Comparison of ENCODE assay signal across 8 cellular contexts in the genomic region with DNA sequence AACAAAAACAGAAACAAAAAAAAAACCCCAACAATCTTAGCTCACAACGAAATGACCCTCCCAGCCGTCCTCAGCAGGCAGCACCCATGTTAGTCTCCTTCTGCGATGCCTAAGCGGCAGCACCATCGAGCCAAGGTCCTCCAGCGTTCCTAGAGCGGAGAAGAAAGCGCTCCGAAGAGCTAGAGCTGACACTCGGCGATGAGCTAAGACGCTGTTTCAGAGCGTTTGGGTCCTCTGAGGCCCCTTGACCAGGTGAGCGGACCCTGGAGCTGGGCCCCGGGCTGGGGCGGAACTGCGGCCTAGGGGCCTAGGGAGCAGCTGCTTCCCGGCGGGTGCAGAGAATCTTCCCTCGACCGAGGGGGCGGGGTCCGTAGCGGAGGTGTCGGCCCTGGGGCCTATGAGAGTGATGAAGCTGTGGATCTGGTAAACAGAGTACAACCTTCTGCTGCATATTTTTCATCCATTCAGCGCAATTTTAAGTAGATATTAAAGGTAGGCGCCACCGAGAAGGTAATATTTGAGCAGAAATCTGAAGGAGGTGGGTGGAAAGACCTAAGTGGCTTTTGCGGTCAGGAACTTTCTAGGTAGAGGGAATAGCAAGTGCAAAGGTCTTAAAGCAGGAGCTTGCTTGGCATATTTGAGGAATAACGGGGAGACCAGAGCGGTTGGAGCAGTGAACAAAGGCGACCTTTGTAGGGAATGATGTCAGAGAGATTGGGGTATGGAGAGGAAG. TPM values are rescaled to one million over a fixed set of nuclear protein-coding genes. Genes with fewer than 3 reads are reported as not detected.
DNase-seq lines count a peak whose midpoint lies in the region; ATAC-seq and TF ChIP-seq lines count a peak whose summit lies in the region.

A gene (plus strand): TSS at position 182 of the 733 bp plus-strand sequence. CDS start 4,777 bp downstream, outside the sequence.

- TF ChIP-seq CTCF in osteocyte (IDR thresholded peaks at IDR 0.05) (no peak), thoracic aorta (IDR thresholded peaks at IDR 0.05) (no peak)

- peaks cover 10 to 19% of the 10 kb centered on the region in 2 donors for H3K4me1 ChIP-seq in thoracic aorta (ENCODE audit: control insufficient read depth in 1 of 2, low read depth in 2 of 2)

- DNase-seq in NCI-H1092 (lab: John Stamatoyannopoulos, UW): peak; percentile 77
- peak; percentile 85 for DNase-seq in activated naive CD8-positive, alpha-beta T cell treated with anti-CD3 and anti-CD28 coated beads, Interleukin-2, amount 10 ng/mL, durations not matched to agents 7 days and 5 days
- peak; percentile 67 to 93 (median 86) for DNase-seq in head of caudate nucleus
- DNase-seq in osteocyte (ENCODE audit: extremely low spot score, unreplicated experiment): peak; percentile 87
- peak; percentile 21 for DNase-seq in thoracic aorta (ENCODE audit: low spot score)

- H3K27ac Mint-ChIP-seq in activated naive CD8-positive, alpha-beta T cell treated with anti-CD3 and anti-CD28 coated beads, Interleukin-2, amount 10 ng/mL, durations not matched to agents 7 days and 5 days: no peak within 1 kb of the TSS
- H3K27ac Mint-ChIP-seq in osteocyte (ENCODE audit: unreplicated experiment): no peak within 1 kb of the TSS

- peak within 1 kb of the TSS; percentile 68 to 72 for H3K27ac ChIP-seq in thoracic aorta

- POLR2A ChIA-PET in activated naive CD8-positive, alpha-beta T cell treated with anti-CD3 and anti-CD28 coated beads, Interleukin-2, amount 10 ng/mL, durations not matched to agents 7 days and 5 days (lab: Charles Lee): interaction anchor here (0.5 to 2.0 kb wide), 17 partner anchors 8 to 428 kb away, joined by 3 to 17 read pairs (median 5); a partner anchor contains a TSS

- peaks cover 3% of the 10 kb centered on the region for H3K36me3 ChIP-seq in thoracic aorta

- ATAC-seq in HG02610 (IDR thresholded peaks at IDR 0.05; ENCODE audit: unreplicated experiment) (peak; percentile 95), SK-N-SH treated with all-trans-retinoic acid at 6 μM for 48 hours (peak; percentile 98), thoracic aorta (ENCODE audit: insufficient number of reproducible peaks, low FRiP score, low read depth) (peak; percentile 88)
- peak; percentile 98 for ATAC-seq in activated naive CD8-positive, alpha-beta T cell treated with anti-CD3 and anti-CD28 coated beads, Interleukin-2, amount 10 ng/mL, durations not matched to agents 7 days and 5 days (ENCODE audit: low read depth)

- no peaks in the 10 kb centered on the region for H3K27me3 Mint-ChIP-seq in activated naive CD8-positive, alpha-beta T cell treated with anti-CD3 and anti-CD28 coated beads, Interleukin-2, amount 10 ng/mL, durations not matched to agents 7 days and 5 days
- peaks cover 17% of the 10 kb centered on the region for H3K27me3 Mint-ChIP-seq in osteocyte (ENCODE audit: unreplicated experiment)

- H3K36me3 Mint-ChIP-seq in activated naive CD8-positive, alpha-beta T cell treated with anti-CD3 and anti-CD28 coated beads, Interleukin-2, amount 10 ng/mL, durations not matched to agents 7 days and 5 days: peaks cover 4% of the 10 kb centered on the region
- H3K36me3 Mint-ChIP-seq in osteocyte (ENCODE audit: unreplicated experiment): peaks cover 1% of the 10 kb centered on the region

- H3K4me1 Mint-ChIP-seq in activated naive CD8-positive, alpha-beta T cell treated with anti-CD3 and anti-CD28 coated beads, Interleukin-2, amount 10 ng/mL, durations not matched to agents 7 days and 5 days: peaks cover 15% of the 10 kb centered on the region
- H3K4me1 Mint-ChIP-seq in osteocyte (ENCODE audit: unreplicated experiment): peaks cover 9% of the 10 kb centered on the region

- no peak within 1 kb of the TSS for H3K4me3 Mint-ChIP-seq in activated naive CD8-positive, alpha-beta T cell treated with anti-CD3 and anti-CD28 coated beads, Interleukin-2, amount 10 ng/mL, durations not matched to agents 7 days and 5 days
- H3K4me3 Mint-ChIP-seq in osteocyte (ENCODE audit: unreplicated experiment): no peak within 1 kb of the TSS

- no peaks in the 10 kb centered on the region for H3K9me3 ChIP-seq in thoracic aorta

- H3K27me3 ChIP-seq in thoracic aorta (replicated peaks; ENCODE audit: insufficient read depth): no peaks in the 10 kb centered on the region

- peak; percentile 40 for TF ChIP-seq POLR2A in GM10847 (IDR thresholded peaks at IDR 0.05; ENCODE audit: extremely low read depth, insufficient read length)

- no peaks in the 10 kb centered on the region for H3K9me3 Mint-ChIP-seq in activated naive CD8-positive, alpha-beta T cell treated with anti-CD3 and anti-CD28 coated beads, Interleukin-2, amount 10 ng/mL, durations not matched to agents 7 days and 5 days
- no peaks in the 10 kb centered on the region for H3K9me3 Mint-ChIP-seq in osteocyte (ENCODE audit: unreplicated experiment)

- intact Hi-C loops in head of caudate nucleus (cut with DNase I): loop anchor here (5.0 kb wide), 1 partner anchor 130 kb away; no protein-coding TSS in a partner anchor

- H3K4me3 ChIP-seq in thoracic aorta: peak within 1 kb of the TSS; percentile 90

TF ChIP-seq in SK-N-SH treated with all-trans-retinoic acid at 6 μM for 48 hours, 23 proteins besides CTCF, POLR2A, EP300 and RAD21:
- TF ChIP-seq, protein P1, sequence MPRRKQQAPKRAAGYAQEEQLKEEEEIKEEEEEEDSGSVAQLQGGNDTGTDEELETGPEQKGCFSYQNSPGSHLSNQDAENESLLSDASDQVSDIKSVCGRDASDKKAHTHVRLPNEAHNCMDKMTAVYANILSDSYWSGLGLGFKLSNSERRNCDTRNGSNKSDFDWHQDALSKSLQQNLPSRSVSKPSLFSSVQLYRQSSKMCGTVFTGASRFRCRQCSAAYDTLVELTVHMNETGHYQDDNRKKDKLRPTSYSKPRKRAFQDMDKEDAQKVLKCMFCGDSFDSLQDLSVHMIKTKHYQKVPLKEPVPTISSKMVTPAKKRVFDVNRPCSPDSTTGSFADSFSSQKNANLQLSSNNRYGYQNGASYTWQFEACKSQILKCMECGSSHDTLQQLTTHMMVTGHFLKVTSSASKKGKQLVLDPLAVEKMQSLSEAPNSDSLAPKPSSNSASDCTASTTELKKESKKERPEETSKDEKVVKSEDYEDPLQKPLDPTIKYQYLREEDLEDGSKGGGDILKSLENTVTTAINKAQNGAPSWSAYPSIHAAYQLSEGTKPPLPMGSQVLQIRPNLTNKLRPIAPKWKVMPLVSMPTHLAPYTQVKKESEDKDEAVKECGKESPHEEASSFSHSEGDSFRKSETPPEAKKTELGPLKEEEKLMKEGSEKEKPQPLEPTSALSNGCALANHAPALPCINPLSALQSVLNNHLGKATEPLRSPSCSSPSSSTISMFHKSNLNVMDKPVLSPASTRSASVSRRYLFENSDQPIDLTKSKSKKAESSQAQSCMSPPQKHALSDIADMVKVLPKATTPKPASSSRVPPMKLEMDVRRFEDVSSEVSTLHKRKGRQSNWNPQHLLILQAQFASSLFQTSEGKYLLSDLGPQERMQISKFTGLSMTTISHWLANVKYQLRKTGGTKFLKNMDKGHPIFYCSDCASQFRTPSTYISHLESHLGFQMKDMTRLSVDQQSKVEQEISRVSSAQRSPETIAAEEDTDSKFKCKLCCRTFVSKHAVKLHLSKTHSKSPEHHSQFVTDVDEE (CRISPR knock-in tag; IDR thresholded peaks at IDR 0.05): 0 out of 2 replicates have a peak, but pooled peaks have one; percentile 45
- TF ChIP-seq ESRRG (CRISPR knock-in tag; IDR thresholded peaks at IDR 0.05) (0 out of 2 replicates have a peak, but pooled peaks have one; percentile 59), SNAI2 (CRISPR knock-in tag; IDR thresholded peaks at IDR 0.05) (no peak), OSR1 (CRISPR knock-in tag; IDR thresholded peaks at IDR 0.05) (no peak), ISL1 (CRISPR knock-in tag; IDR thresholded peaks at IDR 0.05) (no peak)
- TF ChIP-seq, protein P2, sequence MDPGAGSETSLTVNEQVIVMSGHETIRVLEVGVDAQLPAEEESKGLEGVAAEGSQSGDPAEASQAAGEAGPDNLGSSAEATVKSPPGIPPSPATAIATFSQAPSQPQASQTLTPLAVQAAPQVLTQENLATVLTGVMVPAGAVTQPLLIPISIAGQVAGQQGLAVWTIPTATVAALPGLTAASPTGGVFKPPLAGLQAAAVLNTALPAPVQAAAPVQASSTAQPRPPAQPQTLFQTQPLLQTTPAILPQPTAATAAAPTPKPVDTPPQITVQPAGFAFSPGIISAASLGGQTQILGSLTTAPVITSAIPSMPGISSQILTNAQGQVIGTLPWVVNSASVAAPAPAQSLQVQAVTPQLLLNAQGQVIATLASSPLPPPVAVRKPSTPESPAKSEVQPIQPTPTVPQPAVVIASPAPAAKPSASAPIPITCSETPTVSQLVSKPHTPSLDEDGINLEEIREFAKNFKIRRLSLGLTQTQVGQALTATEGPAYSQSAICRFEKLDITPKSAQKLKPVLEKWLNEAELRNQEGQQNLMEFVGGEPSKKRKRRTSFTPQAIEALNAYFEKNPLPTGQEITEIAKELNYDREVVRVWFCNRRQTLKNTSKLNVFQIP (CRISPR knock-in tag; IDR thresholded peaks at IDR 0.05; ENCODE audit: borderline replicate concordance, low read depth): no peak
- TF ChIP-seq, protein P3, sequence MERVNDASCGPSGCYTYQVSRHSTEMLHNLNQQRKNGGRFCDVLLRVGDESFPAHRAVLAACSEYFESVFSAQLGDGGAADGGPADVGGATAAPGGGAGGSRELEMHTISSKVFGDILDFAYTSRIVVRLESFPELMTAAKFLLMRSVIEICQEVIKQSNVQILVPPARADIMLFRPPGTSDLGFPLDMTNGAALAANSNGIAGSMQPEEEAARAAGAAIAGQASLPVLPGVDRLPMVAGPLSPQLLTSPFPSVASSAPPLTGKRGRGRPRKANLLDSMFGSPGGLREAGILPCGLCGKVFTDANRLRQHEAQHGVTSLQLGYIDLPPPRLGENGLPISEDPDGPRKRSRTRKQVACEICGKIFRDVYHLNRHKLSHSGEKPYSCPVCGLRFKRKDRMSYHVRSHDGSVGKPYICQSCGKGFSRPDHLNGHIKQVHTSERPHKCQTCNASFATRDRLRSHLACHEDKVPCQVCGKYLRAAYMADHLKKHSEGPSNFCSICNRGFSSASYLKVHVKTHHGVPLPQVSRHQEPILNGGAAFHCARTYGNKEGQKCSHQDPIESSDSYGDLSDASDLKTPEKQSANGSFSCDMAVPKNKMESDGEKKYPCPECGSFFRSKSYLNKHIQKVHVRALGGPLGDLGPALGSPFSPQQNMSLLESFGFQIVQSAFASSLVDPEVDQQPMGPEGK (CRISPR knock-in tag; IDR thresholded peaks at IDR 0.05; ENCODE audit: borderline replicate concordance): 0 out of 2 replicates have a peak, but pooled peaks have one; percentile 30

RNA-seq across cellular contexts. Expression of the gene that starts here (rescaled TPM):
- 10 to 100 TPM; 13.1 to 14.5 TPM for total RNA-seq in activated naive CD8-positive, alpha-beta T cell treated with anti-CD3 and anti-CD28 coated beads, Interleukin-2, amount 10 ng/mL, durations not matched to agents 7 days and 5 days
- total RNA-seq in osteocyte: 17.5 and 19.8 TPM in 2 replicates
- 10 to 100 TPM; 25.7 to 45.0 TPM for total RNA-seq in thoracic aorta

Comparison
In these comparisons a context has a peak if more than half of its experiments do, and no peak if none do; other contexts are left out.
1. Peak in every context shown above with its lines: DNase-seq, ATAC-seq, H3K4me3 ChIP-seq and H3K27ac ChIP-seq.
2. DNase-seq: peak in every context shown above with its lines; median percentile 87 in osteocyte; 86 in head of caudate nucleus; 85 in activated naive CD8-positive, alpha-beta T cell treated with anti-CD3 and anti-CD28 coated beads, Interleukin-2, amount 10 ng/mL, durations not matched to agents 7 days and 5 days; 77 in NCI-H1092; 21 in thoracic aorta.